Comparison of ENCODE assay signal across 8 cellular contexts in the genomic region with DNA sequence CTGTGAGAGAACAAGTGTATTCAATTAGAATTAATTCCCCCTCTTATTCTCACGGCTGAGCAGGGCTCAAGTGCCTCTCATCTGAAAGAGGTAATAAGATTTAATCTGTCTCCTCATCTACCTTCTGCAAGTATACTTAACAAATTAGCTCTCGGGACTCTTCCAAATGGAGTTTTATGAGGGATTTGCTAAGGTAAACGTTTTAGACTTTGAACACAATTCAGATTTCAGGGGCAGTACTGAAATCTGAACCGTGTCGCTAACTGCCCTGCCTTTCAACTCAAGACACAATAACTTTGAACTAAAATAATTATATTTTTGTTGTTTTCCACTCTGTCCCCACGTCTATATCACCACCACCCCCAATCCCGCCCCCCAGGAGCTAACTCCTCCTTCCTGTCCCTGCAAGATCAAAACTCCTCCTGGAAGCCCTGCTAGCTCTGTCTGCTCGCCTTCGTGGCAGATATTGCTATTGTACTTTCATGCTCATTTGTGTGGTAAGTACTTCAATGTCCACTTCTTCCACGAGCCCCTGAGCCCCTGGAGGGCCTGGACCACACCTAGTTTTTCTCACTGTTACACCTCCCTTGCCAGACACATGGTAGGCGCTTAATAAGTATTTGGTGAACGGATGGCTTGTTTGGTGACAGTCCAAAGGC. TPM values are rescaled to one million over a fixed set of nuclear protein-coding genes. Genes with fewer than 3 reads are reported as not detected.
DNase-seq lines count a peak whose midpoint lies in the region; ATAC-seq and TF ChIP-seq lines count a peak whose summit lies in the region.
"Not testable (repeated sequence)": the region's sequence is repeated elsewhere in the genome, so short reads cannot be mapped to it uniquely, and the experiment has no call there.
"Had no signal": no experiment of that assay in that cellular context is flagged by ENCODE, and none has a peak within 500 bp of the region (broad histone marks: within the 10 kb centered on the region; RNA-seq: fewer than 3 reads in every experiment).

No MANE protein-coding gene starts in this region.

- H3K4me3 ChIP-seq in GM08714 (ENCODE audit: low read length) (peak overlapping the region; percentile 65; the same call in 1 of the 2 replicates), astrocyte of the spinal cord (ENCODE audit: low read depth, low read length) (peak overlapping the region; percentile 47)
- not testable (repeated sequence) for H3K4me3 ChIP-seq in lung

- peaks cover 14% of the 10 kb centered on the region for H3K4me1 Mint-ChIP-seq in T-helper 1 cell treated with Interleukin-12 subunit alpha and Interleukin-12 subunit beta and Interleukin-4 antibody, amounts not matched to agents 30 μg/mL and 1 μg/mL, for 36 hours (ENCODE audit: low read depth)

- not testable (repeated sequence) for H3K4me1 ChIP-seq in lung (ENCODE audit: control insufficient read depth in 2 of 2, insufficient read depth in 2 of 2, low read length in 2 of 2)

- not testable (repeated sequence) for TF ChIP-seq CTCF in astrocyte of the spinal cord (IDR thresholded peaks at IDR 0.05; ENCODE audit: low read depth, low read length); lung (IDR thresholded peaks at IDR 0.05; ENCODE audit: control extremely low read depth, extremely low read depth)

- WGBS in lung, 2 donors: 21 to 22% methylated on average over 12 of the region's 12 CpGs

- H3K9me3 Mint-ChIP-seq in T-helper 1 cell treated with Interleukin-12 subunit alpha and Interleukin-12 subunit beta and Interleukin-4 antibody, amounts not matched to agents 30 μg/mL and 1 μg/mL, for 36 hours: not testable (repeated sequence)

- not testable (repeated sequence) for H3K27me3 Mint-ChIP-seq in T-helper 1 cell treated with Interleukin-12 subunit alpha and Interleukin-12 subunit beta and Interleukin-4 antibody, amounts not matched to agents 30 μg/mL and 1 μg/mL, for 36 hours (ENCODE audit: low read depth)

- H3K36me3 Mint-ChIP-seq in T-helper 1 cell treated with Interleukin-12 subunit alpha and Interleukin-12 subunit beta and Interleukin-4 antibody, amounts not matched to agents 30 μg/mL and 1 μg/mL, for 36 hours (ENCODE audit: low read depth): not testable (repeated sequence)

- H3K27me3 ChIP-seq in lung (ENCODE audit: control insufficient read depth, insufficient read depth): not testable (repeated sequence)

- H3K27ac ChIP-seq in lung (ENCODE audit: low read depth in 1 of 2, low read length in 1 of 2): peak overlapping the region; percentile 55 to 85

- in situ Hi-C loops in astrocyte of the spinal cord (cut with HindIII; ENCODE audit: low sequenced_read_pairs): not testable (repeated sequence)

- H3K9me3 ChIP-seq in lung (ENCODE audit: control insufficient read depth in 2 of 2, insufficient read depth in 1 of 2, low read length in 1 of 2): not testable (repeated sequence)

- H3K27ac Mint-ChIP-seq in T-helper 1 cell treated with Interleukin-12 subunit alpha and Interleukin-12 subunit beta and Interleukin-4 antibody, amounts not matched to agents 30 μg/mL and 1 μg/mL, for 36 hours: peak overlapping the region; percentile 79

- ATAC-seq in lung (ENCODE audit: insufficient read depth, low FRiP score): not testable (repeated sequence)

- peak overlapping the region; percentile 84 for H3K4me3 Mint-ChIP-seq in T-helper 1 cell treated with Interleukin-12 subunit alpha and Interleukin-12 subunit beta and Interleukin-4 antibody, amounts not matched to agents 30 μg/mL and 1 μg/mL, for 36 hours

- DNase-seq in NCI-H1417 (lab: John Stamatoyannopoulos, UW) (peak in 2 of 3 experiments; percentile 20 to 67), astrocyte of the spinal cord (ENCODE audit: low read depth, low spot score) (peak; percentile 37), fibroblast of peridontal ligament (ENCODE audit: extremely low read depth) (peak; percentile 51), retina (peak; percentile 64)
- not testable (repeated sequence) for DNase-seq in lung (ENCODE audit: low spot score)

- not testable (repeated sequence) for H3K36me3 ChIP-seq in lung (ENCODE audit: control insufficient read depth in 2 of 2, insufficient read depth in 2 of 2, low read length in 2 of 2)

RNA-seq across cellular contexts. Expression of a gene that starts 54.1 kb away (rescaled TPM):
- total RNA-seq in lung: under 1 TPM; 0.34 to 0.67 TPM
- polyA plus RNA-seq in lung: under 1 TPM; 0.14 to 0.61 TPM
- total RNA-seq: lung microvascular endothelial cell had no signal
